ENCODE assay signal across 1 cellular context in the genomic region with DNA sequence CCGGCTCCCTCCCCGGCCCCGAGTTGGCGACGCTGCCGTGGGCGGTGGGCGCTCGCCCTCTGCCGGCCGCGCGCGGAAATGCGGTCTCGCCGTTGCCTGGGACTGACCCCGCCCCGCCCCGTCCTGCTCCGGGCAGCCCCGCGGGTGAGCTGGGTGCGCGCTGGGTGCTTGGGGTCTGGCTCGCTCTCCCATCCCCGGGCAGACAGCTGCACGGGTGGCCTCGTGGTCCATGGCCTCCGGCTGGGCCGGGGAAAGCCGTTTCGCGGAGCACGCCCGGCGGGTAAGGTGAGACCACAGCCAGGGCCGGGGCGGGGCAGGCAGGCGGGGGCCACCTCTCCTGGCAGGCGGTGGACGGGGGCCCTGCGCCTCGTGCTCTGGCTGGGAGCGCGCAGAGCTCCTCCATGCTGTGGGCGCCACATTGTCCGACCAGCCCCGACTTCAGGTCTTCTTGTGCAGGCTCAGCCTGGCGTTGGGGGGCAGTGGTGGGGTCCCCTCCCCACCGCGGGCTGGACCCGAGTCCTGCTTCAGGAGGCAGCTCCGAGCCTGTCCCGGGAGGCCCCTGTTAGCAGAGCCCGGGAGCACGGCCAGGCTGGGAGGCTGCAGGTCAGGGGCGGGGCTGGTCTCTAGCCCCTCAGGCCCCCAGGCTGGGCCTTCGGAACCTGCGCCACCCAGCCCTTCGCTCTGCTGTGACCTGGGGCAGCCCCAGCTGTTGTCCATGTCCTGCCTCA.
TF ChIP-seq lines count a peak whose summit lies in the region.

No MANE protein-coding gene starts in this region.

TF ChIP-seq in WTC11, 78 proteins besides CTCF, POLR2A, EP300 and RAD21:
- TF ChIP-seq, protein P1, sequence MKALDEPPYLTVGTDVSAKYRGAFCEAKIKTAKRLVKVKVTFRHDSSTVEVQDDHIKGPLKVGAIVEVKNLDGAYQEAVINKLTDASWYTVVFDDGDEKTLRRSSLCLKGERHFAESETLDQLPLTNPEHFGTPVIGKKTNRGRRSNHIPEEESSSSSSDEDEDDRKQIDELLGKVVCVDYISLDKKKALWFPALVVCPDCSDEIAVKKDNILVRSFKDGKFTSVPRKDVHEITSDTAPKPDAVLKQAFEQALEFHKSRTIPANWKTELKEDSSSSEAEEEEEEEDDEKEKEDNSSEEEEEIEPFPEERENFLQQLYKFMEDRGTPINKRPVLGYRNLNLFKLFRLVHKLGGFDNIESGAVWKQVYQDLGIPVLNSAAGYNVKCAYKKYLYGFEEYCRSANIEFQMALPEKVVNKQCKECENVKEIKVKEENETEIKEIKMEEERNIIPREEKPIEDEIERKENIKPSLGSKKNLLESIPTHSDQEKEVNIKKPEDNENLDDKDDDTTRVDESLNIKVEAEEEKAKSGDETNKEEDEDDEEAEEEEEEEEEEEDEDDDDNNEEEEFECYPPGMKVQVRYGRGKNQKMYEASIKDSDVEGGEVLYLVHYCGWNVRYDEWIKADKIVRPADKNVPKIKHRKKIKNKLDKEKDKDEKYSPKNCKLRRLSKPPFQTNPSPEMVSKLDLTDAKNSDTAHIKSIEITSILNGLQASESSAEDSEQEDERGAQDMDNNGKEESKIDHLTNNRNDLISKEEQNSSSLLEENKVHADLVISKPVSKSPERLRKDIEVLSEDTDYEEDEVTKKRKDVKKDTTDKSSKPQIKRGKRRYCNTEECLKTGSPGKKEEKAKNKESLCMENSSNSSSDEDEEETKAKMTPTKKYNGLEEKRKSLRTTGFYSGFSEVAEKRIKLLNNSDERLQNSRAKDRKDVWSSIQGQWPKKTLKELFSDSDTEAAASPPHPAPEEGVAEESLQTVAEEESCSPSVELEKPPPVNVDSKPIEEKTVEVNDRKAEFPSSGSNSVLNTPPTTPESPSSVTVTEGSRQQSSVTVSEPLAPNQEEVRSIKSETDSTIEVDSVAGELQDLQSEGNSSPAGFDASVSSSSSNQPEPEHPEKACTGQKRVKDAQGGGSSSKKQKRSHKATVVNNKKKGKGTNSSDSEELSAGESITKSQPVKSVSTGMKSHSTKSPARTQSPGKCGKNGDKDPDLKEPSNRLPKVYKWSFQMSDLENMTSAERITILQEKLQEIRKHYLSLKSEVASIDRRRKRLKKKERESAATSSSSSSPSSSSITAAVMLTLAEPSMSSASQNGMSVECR (CRISPR knock-in tag; IDR thresholded peaks at IDR 0.05; ENCODE audit: borderline replicate concordance), result no peak
- TF ChIP-seq ZNF121 (CRISPR knock-in tag; IDR thresholded peaks at IDR 0.05), result no peak
- peak; percentile 66 for TF ChIP-seq ZNF423 (CRISPR knock-in tag; IDR thresholded peaks at IDR 0.05)
- peak; percentile 33; the same call in 1 of the 2 replicates for TF ChIP-seq FOXK1 (CRISPR knock-in tag; IDR thresholded peaks at IDR 0.05)
- TF ChIP-seq, protein P2, sequence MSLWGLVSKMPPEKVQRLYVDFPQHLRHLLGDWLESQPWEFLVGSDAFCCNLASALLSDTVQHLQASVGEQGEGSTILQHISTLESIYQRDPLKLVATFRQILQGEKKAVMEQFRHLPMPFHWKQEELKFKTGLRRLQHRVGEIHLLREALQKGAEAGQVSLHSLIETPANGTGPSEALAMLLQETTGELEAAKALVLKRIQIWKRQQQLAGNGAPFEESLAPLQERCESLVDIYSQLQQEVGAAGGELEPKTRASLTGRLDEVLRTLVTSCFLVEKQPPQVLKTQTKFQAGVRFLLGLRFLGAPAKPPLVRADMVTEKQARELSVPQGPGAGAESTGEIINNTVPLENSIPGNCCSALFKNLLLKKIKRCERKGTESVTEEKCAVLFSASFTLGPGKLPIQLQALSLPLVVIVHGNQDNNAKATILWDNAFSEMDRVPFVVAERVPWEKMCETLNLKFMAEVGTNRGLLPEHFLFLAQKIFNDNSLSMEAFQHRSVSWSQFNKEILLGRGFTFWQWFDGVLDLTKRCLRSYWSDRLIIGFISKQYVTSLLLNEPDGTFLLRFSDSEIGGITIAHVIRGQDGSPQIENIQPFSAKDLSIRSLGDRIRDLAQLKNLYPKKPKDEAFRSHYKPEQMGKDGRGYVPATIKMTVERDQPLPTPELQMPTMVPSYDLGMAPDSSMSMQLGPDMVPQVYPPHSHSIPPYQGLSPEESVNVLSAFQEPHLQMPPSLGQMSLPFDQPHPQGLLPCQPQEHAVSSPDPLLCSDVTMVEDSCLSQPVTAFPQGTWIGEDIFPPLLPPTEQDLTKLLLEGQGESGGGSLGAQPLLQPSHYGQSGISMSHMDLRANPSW (CRISPR knock-in tag; conservative IDR thresholded peaks at IDR 0.05; ENCODE audit: low read depth), result 0 out of 2 replicates have a peak, but pooled peaks have one; percentile 69
- TF ChIP-seq, protein P3, sequence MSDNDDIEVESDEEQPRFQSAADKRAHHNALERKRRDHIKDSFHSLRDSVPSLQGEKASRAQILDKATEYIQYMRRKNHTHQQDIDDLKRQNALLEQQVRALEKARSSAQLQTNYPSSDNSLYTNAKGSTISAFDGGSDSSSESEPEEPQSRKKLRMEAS (CRISPR knock-in tag; IDR thresholded peaks at IDR 0.05), result peak; percentile 86
- TF ChIP-seq, protein P4, sequence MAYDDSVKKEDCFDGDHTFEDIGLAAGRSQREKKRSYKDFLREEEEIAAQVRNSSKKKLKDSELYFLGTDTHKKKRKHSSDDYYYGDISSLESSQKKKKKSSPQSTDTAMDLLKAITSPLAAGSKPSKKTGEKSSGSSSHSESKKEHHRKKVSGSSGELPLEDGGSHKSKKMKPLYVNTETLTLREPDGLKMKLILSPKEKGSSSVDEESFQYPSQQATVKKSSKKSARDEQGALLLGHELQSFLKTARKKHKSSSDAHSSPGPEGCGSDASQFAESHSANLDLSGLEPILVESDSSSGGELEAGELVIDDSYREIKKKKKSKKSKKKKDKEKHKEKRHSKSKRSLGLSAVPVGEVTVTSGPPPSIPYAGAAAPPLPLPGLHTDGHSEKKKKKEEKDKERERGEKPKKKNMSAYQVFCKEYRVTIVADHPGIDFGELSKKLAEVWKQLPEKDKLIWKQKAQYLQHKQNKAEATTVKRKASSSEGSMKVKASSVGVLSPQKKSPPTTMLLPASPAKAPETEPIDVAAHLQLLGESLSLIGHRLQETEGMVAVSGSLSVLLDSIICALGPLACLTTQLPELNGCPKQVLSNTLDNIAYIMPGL (CRISPR knock-in tag; IDR thresholded peaks at IDR 0.05), result no peak; the same call in 1 of the 2 replicates
- TF ChIP-seq GTF2I (CRISPR knock-in tag; conservative IDR thresholded peaks at IDR 0.05), result no peak
- no peak for TF ChIP-seq JUN (CRISPR knock-in tag; IDR thresholded peaks at IDR 0.05)
- TF ChIP-seq, protein P5, sequence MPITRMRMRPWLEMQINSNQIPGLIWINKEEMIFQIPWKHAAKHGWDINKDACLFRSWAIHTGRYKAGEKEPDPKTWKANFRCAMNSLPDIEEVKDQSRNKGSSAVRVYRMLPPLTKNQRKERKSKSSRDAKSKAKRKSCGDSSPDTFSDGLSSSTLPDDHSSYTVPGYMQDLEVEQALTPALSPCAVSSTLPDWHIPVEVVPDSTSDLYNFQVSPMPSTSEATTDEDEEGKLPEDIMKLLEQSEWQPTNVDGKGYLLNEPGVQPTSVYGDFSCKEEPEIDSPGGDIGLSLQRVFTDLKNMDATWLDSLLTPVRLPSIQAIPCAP (CRISPR knock-in tag; IDR thresholded peaks at IDR 0.05), result no peak
- TF ChIP-seq ZBTB21 (CRISPR knock-in tag; IDR thresholded peaks at IDR 0.05; ENCODE audit: borderline replicate concordance), result 0 out of 2 replicates have a peak, but pooled peaks have one; percentile 70
- TF ChIP-seq, protein P6, sequence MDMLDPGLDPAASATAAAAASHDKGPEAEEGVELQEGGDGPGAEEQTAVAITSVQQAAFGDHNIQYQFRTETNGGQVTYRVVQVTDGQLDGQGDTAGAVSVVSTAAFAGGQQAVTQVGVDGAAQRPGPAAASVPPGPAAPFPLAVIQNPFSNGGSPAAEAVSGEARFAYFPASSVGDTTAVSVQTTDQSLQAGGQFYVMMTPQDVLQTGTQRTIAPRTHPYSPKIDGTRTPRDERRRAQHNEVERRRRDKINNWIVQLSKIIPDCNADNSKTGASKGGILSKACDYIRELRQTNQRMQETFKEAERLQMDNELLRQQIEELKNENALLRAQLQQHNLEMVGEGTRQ (CRISPR knock-in tag; IDR thresholded peaks at IDR 0.05), result peak; percentile 21; the same call in 1 of the 2 replicates
- TF ChIP-seq TP53 (CRISPR knock-in tag; IDR thresholded peaks at IDR 0.05), result peak; percentile 54; the same call in 1 of the 2 replicates
- no peak for TF ChIP-seq TCF7 (CRISPR knock-in tag; IDR thresholded peaks at IDR 0.05; ENCODE audit: low read depth)
- TF ChIP-seq ETV6 (CRISPR knock-in tag; IDR thresholded peaks at IDR 0.05), result 0 out of 2 replicates have a peak, but pooled peaks have one; percentile 58
- no peak for TF ChIP-seq FOXJ3 (CRISPR knock-in tag; IDR thresholded peaks at IDR 0.05; ENCODE audit: borderline replicate concordance)
